In genomic region chr4:72919937-72920336, GRCh38 we compare ENCODE assay signal across 33 cellular contexts.
"Had no signal": no experiment of that assay in that cellular context is flagged by ENCODE, and none has a peak within 500 bp of the region (broad histone marks: within the 10 kb centered on the region; RNA-seq: fewer than 3 reads in every experiment).

No MANE protein-coding gene starts in this region.

- H2AFZ ChIP-seq: hepatocyte had no signal

- H3K27me3 ChIP-seq: gastroesophageal sphincter, hepatocyte, sigmoid colon, vagina had no signal

- DNase-seq: activated CD4-positive, alpha-beta memory T cell treated with anti-CD3 and anti-CD28 coated beads for 36 hours; activated CD4-positive, alpha-beta T cell treated with anti-CD3 and anti-CD28 coated beads, Interleukin-2, amount 10 ng/mL, durations not matched to agents 24 days and 14 days; activated CD4-positive, CD25-positive, alpha-beta regulatory T cell treated with anti-CD3 and anti-CD28 coated beads, Interleukin-2, amount 50 U/mL, for 72 hours; activated CD8-positive, alpha-beta memory T cell treated with anti-CD3 and anti-CD28 coated beads, Interleukin-2, amount 50 U/mL, for 48 hours; activated gamma-delta T cell; activated naive CD4-positive, alpha-beta T cell treated with anti-CD3 and anti-CD28 coated beads, Interleukin-2, amount 50 U/mL, for 16 hours; activated T-cell treated with anti-CD3 and anti-CD28 coated beads, Interleukin-2, amount 50 U/mL, for 24 hours; anterior cingulate cortex; dermis blood vessel endothelial cell; effector CD4-positive, alpha-beta T cell; kidney; left colon; lower lobe of right lung; mucosa of descending colon; posterior cingulate gyrus; retina; sigmoid colon; stimulated activated CD4-positive, alpha-beta T cell treated with anti-CD3 and anti-CD28 coated beads, Interleukin-1b, Interleukin-23, amount 100 ng/mL, for 48 hours; stimulated activated CD4-positive, alpha-beta T cell treated with anti-CD3 and anti-CD28 coated beads, Interleukin-4, amount 100 ng/mL, for 4 hours; stimulated activated CD8-positive, alpha-beta memory T cell treated with anti-CD3 and anti-CD28 coated beads, Interleukin-4, amount 100 ng/mL, for 48 hours; stimulated activated naive CD8-positive, alpha-beta T cell treated with anti-CD3 and anti-CD28 coated beads, Interleukin-15, amount 100 ng/mL, for 72 hours; substantia nigra; T-helper 17 cell; T1000 had no signal

- H3K4me3 ChIP-seq: gastroesophageal sphincter, hepatocyte, lower lobe of right lung, mucosa of descending colon, sigmoid colon, smooth muscle cell, vagina had no signal

- H3K4me1 ChIP-seq: gastroesophageal sphincter, lower lobe of right lung, sigmoid colon, vagina had no signal

- H3K4me2 ChIP-seq: hepatocyte, smooth muscle cell had no signal

- H3K9me3 ChIP-seq: lower lobe of right lung, mucosa of descending colon, sigmoid colon, vagina had no signal

- H3K36me3 ChIP-seq: gastroesophageal sphincter, lower lobe of right lung, sigmoid colon, vagina had no signal

- FAIRE-seq: bronchial epithelial cell, endometrium had no signal

- H3K27ac ChIP-seq: epithelial cell of prostate, gastroesophageal sphincter, hepatocyte, lower lobe of right lung, sigmoid colon, vagina had no signal

- H3K79me2 ChIP-seq: hepatocyte had no signal

- ATAC-seq: gastroesophageal sphincter; left colon; mucosa of descending colon; natural killer cell treated with Interleukin-12 subunit alpha and Interleukin-12 subunit beta and Interleukin-15 and Interleukin-18, amount 100 ng/mL, for 72 hours; stimulated activated memory B cell treated with anti-CD40 and anti-IgM and Interleukin-4, amounts not matched to agents 10 μg/mL and 1 μg/mL and 100 μg/mL, for 72 hours; stimulated activated naive CD8-positive, alpha-beta T cell treated with anti-CD3 and anti-CD28 coated beads, Interleukin-15, amount 100 ng/mL, for 72 hours; T-helper 17 cell had no signal
